In the genomic region with DNA sequence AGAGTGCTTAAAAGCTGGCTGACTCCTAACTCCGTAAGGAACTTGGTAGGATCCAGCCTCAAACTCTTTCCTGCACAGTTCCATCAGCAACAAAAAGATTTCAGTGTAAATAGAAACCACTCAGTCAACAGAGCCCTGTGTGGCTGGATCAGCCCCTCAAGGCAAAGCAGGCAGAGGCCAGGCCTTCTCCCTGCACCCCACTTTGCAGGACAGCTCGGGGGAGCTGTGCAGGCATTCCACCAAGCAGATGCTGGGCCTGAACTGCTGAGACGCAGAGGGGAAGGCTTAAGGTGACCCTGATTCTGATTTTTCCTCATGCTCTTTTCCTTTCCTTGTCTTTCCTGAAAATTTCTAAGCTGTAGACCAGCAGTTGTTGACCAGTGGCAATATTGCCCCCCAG, we compare ENCODE assay signal across 15 cellular contexts.
"Had no signal": no experiment of that assay in that cellular context is flagged by ENCODE, and none has a peak within 500 bp of the region (broad histone marks: within the 10 kb centered on the region; RNA-seq: fewer than 3 reads in every experiment).

No MANE protein-coding gene starts in this region.

- H3K27me3 ChIP-seq: body of pancreas, tibial artery had no signal

- H3K4me3 ChIP-seq: body of pancreas, lung, mucosa of descending colon, tibial artery had no signal

- H3K27me3 Mint-ChIP-seq: activated CD4-positive, alpha-beta memory T cell treated with anti-CD3 and anti-CD28 coated beads for 36 hours; naive thymus-derived CD8-positive, alpha-beta T cell had no signal

- H3K27ac Mint-ChIP-seq: activated CD4-positive, alpha-beta memory T cell treated with anti-CD3 and anti-CD28 coated beads for 36 hours; activated naive CD4-positive, alpha-beta T cell treated with anti-CD3 and anti-CD28 coated beads for 36 hours had no signal

- H3K4me1 ChIP-seq: body of pancreas had no signal

- DNase-seq: activated CD4-positive, alpha-beta memory T cell treated with anti-CD3 and anti-CD28 coated beads for 36 hours; activated CD8-positive, alpha-beta memory T cell treated with anti-CD3 and anti-CD28 coated beads, Interleukin-2, amount 50 U/mL, for 4 hours; activated naive CD4-positive, alpha-beta T cell treated with anti-CD3 and anti-CD28 coated beads for 36 hours; amniotic stem cell; body of pancreas; effector memory CD4-positive, alpha-beta T cell; hypothalamus; mucosa of descending colon; naive thymus-derived CD8-positive, alpha-beta T cell; SHP77; stimulated activated CD4-positive, alpha-beta T cell treated with anti-CD3 and anti-CD28 coated beads, Interleukin-15, amount 100 ng/mL, for 24 hours; stimulated activated CD4-positive, alpha-beta T cell treated with anti-CD3 and anti-CD28 coated beads, Interleukin-4, amount 100 ng/mL, for 4 hours; tibial artery had no signal

- H3K9me3 Mint-ChIP-seq: activated CD4-positive, alpha-beta memory T cell treated with anti-CD3 and anti-CD28 coated beads for 36 hours; activated naive CD4-positive, alpha-beta T cell treated with anti-CD3 and anti-CD28 coated beads for 36 hours; naive thymus-derived CD8-positive, alpha-beta T cell had no signal

- H3K9me3 ChIP-seq: body of pancreas, mucosa of descending colon, tibial artery had no signal

- H3K4me3 Mint-ChIP-seq: activated CD4-positive, alpha-beta memory T cell treated with anti-CD3 and anti-CD28 coated beads for 36 hours; activated naive CD4-positive, alpha-beta T cell treated with anti-CD3 and anti-CD28 coated beads for 36 hours; naive thymus-derived CD8-positive, alpha-beta T cell had no signal

- H3K27ac ChIP-seq: body of pancreas had no signal

- ATAC-seq: body of pancreas; mucosa of descending colon; naive thymus-derived CD8-positive, alpha-beta T cell; SK-N-SH treated with all-trans-retinoic acid at 6 μM for 48 hours had no signal
